In the genomic region with DNA sequence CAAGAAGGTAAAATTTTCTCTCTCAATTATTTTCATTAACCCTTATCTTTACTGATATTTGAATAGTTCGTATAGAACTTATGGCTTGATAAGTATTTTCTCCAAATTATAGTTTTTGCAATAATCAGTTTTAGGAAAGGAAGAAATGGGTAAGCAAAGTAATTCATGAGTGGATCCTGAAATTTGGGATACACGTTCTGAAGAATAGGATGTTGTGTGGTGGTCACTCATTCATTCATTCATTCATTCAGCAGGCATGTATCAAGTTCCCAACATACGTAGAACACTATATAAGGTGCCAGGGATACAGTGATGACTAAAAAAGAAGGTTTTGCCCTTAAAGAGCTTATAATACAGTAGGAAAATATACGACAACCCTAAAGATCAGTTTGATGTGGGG, we compare ENCODE assay signal across 39 cellular contexts.
"Had no signal": no experiment of that assay in that cellular context is flagged by ENCODE, and none has a peak within 500 bp of the region (broad histone marks: within the 10 kb centered on the region; RNA-seq: fewer than 3 reads in every experiment).

No MANE protein-coding gene starts in this region.

- DNase-seq: activated effector memory CD4-positive, alpha-beta T cell treated with anti-CD3 and anti-CD28 coated beads, Interleukin-2, amount 50 U/mL, for 16 hours; activated effector memory CD4-positive, alpha-beta T cell treated with Interleukin-2 at 50 U/mL for 16 hours; activated gamma-delta T cell; activated gamma-delta T cell treated with Interleukin-2 at 50 U/mL for 16 hours; activated naive CD4-positive, alpha-beta T cell; activated naive CD4-positive, alpha-beta T cell treated with anti-CD3 and anti-CD28 coated beads for 36 hours; activated naive CD4-positive, alpha-beta T cell treated with anti-CD3 and anti-CD28 coated beads, Interleukin-2, amount 10 ng/mL, durations not matched to agents 7 days and 5 days; activated naive CD4-positive, alpha-beta T cell treated with anti-CD3 and anti-CD28 coated beads, Interleukin-2, amount 50 U/mL, for 16 hours; activated naive CD4-positive, alpha-beta T cell treated with Interleukin-2 at 50 U/mL for 16 hours; activated naive CD8-positive, alpha-beta T cell treated with anti-CD3 and anti-CD28 coated beads for 36 hours; activated naive CD8-positive, alpha-beta T cell treated with anti-CD3 and anti-CD28 coated beads, Interleukin-2, amount 10 ng/mL, durations not matched to agents 7 days and 5 days; activated naive CD8-positive, alpha-beta T cell treated with anti-CD3 and anti-CD28 coated beads, Interleukin-2, amount 50 U/mL, for 24 hours; activated T-cell treated with anti-CD3 and anti-CD28 coated beads, Interleukin-2, amount 50 U/mL, for 24 hours; activated T-cell treated with anti-CD3 and anti-CD28 coated beads, Interleukin-2, amount 50 U/mL, for 4 hours; activated T-cell treated with anti-CD3 and anti-CD28 coated beads, Interleukin-2, amount 50 U/mL, for 48 hours; activated T-cell treated with anti-CD3 and anti-CD28 coated beads, Interleukin-2, amount 50 U/mL, for 72 hours; adrenal gland; amniotic stem cell; amygdala; anterior cingulate cortex; aorta; body of pancreas; brain microvascular endothelial cell; caudate nucleus; central memory CD4-positive, alpha-beta T cell; cerebellar nuclear complex had no signal

- H3K4me1 Mint-ChIP-seq: activated naive CD4-positive, alpha-beta T cell treated with anti-CD3 and anti-CD28 coated beads, Interleukin-2, amount 10 ng/mL, durations not matched to agents 7 days and 5 days; activated naive CD4-positive, alpha-beta T cell treated with anti-CD3 and anti-CD28 coated beads, Interleukin-2, amount 50 U/mL, for 24 hours; activated naive CD8-positive, alpha-beta T cell treated with anti-CD3 and anti-CD28 coated beads, Interleukin-2, amount 10 ng/mL, durations not matched to agents 7 days and 5 days; central memory CD8-positive, alpha-beta T cell had no signal

- H3K27ac Mint-ChIP-seq: activated naive CD4-positive, alpha-beta T cell treated with anti-CD3 and anti-CD28 coated beads for 36 hours; activated naive CD4-positive, alpha-beta T cell treated with anti-CD3 and anti-CD28 coated beads, Interleukin-2, amount 10 ng/mL, durations not matched to agents 7 days and 5 days; activated naive CD4-positive, alpha-beta T cell treated with anti-CD3 and anti-CD28 coated beads, Interleukin-2, amount 50 U/mL, for 24 hours; activated naive CD4-positive, alpha-beta T cell treated with anti-CD3 and anti-CD28 coated beads, Interleukin-2, amount 50 U/mL, for 72 hours; activated naive CD8-positive, alpha-beta T cell; activated naive CD8-positive, alpha-beta T cell treated with anti-CD3 and anti-CD28 coated beads for 36 hours; activated naive CD8-positive, alpha-beta T cell treated with anti-CD3 and anti-CD28 coated beads, Interleukin-2, amount 10 ng/mL, durations not matched to agents 7 days and 5 days; activated naive CD8-positive, alpha-beta T cell treated with anti-CD3 and anti-CD28 coated beads, Interleukin-2, amount 50 U/mL, for 24 hours; activated T-cell treated with anti-CD3 and anti-CD28 coated beads, Interleukin-2, amount 50 U/mL, for 24 hours; activated T-cell treated with anti-CD3 and anti-CD28 coated beads, Interleukin-2, amount 50 U/mL, for 72 hours; activated T-helper 1 cell treated with anti-CD3 and anti-CD28 coated beads, Interleukin-12 subunit alpha, Interleukin-12 subunit beta, Interleukin-2, Interleukin-4 antibody, amounts not matched to agents 30 ng/mL and 10 ng/mL and 1 ng/mL, durations not matched to agents 14 hours and 24 hours and 36 hours; activated T-helper 2 cell treated with anti-CD3 and anti-CD28 coated beads, Interferon-gamma antibody, Interleukin-2, Interleukin-4, amounts not matched to agents 10 μg/mL and 5 μg/mL and 100 μg/mL, durations not matched to agents 14 hours and 24 hours and 36 hours; brain had no signal

- H3K27me3 ChIP-seq: adrenal gland, ascending aorta, body of pancreas, brain microvascular endothelial cell, breast epithelium, cardiac muscle cell had no signal

- H3K4me3 ChIP-seq: adrenal gland, ascending aorta, body of pancreas, breast epithelium, cardiac muscle cell had no signal

- H3K4me3 Mint-ChIP-seq: activated naive CD4-positive, alpha-beta T cell treated with anti-CD3 and anti-CD28 coated beads for 36 hours; activated naive CD4-positive, alpha-beta T cell treated with anti-CD3 and anti-CD28 coated beads, Interleukin-2, amount 10 ng/mL, durations not matched to agents 7 days and 5 days; activated naive CD4-positive, alpha-beta T cell treated with anti-CD3 and anti-CD28 coated beads, Interleukin-2, amount 50 U/mL, for 24 hours; activated naive CD8-positive, alpha-beta T cell; activated naive CD8-positive, alpha-beta T cell treated with anti-CD3 and anti-CD28 coated beads for 36 hours; activated naive CD8-positive, alpha-beta T cell treated with anti-CD3 and anti-CD28 coated beads, Interleukin-2, amount 10 ng/mL, durations not matched to agents 7 days and 5 days; activated naive CD8-positive, alpha-beta T cell treated with anti-CD3 and anti-CD28 coated beads, Interleukin-2, amount 50 U/mL, for 24 hours; activated T-cell treated with anti-CD3 and anti-CD28 coated beads, Interleukin-2, amount 50 U/mL, for 24 hours; activated T-cell treated with anti-CD3 and anti-CD28 coated beads, Interleukin-2, amount 50 U/mL, for 4 hours; activated T-cell treated with anti-CD3 and anti-CD28 coated beads, Interleukin-2, amount 50 U/mL, for 72 hours; activated T-helper 1 cell treated with anti-CD3 and anti-CD28 coated beads, Interleukin-12 subunit alpha, Interleukin-12 subunit beta, Interleukin-2, Interleukin-4 antibody, amounts not matched to agents 30 ng/mL and 10 ng/mL and 1 ng/mL, durations not matched to agents 14 hours and 24 hours and 36 hours; brain; central memory CD8-positive, alpha-beta T cell had no signal

- H3K36me3 Mint-ChIP-seq: activated naive CD4-positive, alpha-beta T cell treated with anti-CD3 and anti-CD28 coated beads, Interleukin-2, amount 50 U/mL, for 72 hours had no signal

- H3K9me3 ChIP-seq: adrenal gland, ascending aorta, body of pancreas, breast epithelium had no signal

- H3K9me3 Mint-ChIP-seq: activated naive CD4-positive, alpha-beta T cell treated with anti-CD3 and anti-CD28 coated beads for 36 hours; activated naive CD4-positive, alpha-beta T cell treated with anti-CD3 and anti-CD28 coated beads, Interleukin-2, amount 10 ng/mL, durations not matched to agents 7 days and 5 days; activated naive CD4-positive, alpha-beta T cell treated with anti-CD3 and anti-CD28 coated beads, Interleukin-2, amount 50 U/mL, for 24 hours; activated naive CD4-positive, alpha-beta T cell treated with anti-CD3 and anti-CD28 coated beads, Interleukin-2, amount 50 U/mL, for 72 hours; activated naive CD8-positive, alpha-beta T cell treated with anti-CD3 and anti-CD28 coated beads for 36 hours; activated naive CD8-positive, alpha-beta T cell treated with anti-CD3 and anti-CD28 coated beads, Interleukin-2, amount 10 ng/mL, durations not matched to agents 7 days and 5 days; activated naive CD8-positive, alpha-beta T cell treated with anti-CD3 and anti-CD28 coated beads, Interleukin-2, amount 50 U/mL, for 24 hours; activated T-cell treated with anti-CD3 and anti-CD28 coated beads, Interleukin-2, amount 50 U/mL, for 24 hours; activated T-cell treated with anti-CD3 and anti-CD28 coated beads, Interleukin-2, amount 50 U/mL, for 4 hours; activated T-cell treated with anti-CD3 and anti-CD28 coated beads, Interleukin-2, amount 50 U/mL, for 72 hours; activated T-helper 1 cell treated with anti-CD3 and anti-CD28 coated beads, Interleukin-12 subunit alpha, Interleukin-12 subunit beta, Interleukin-2, Interleukin-4 antibody, amounts not matched to agents 30 ng/mL and 10 ng/mL and 1 ng/mL, durations not matched to agents 14 hours and 24 hours and 36 hours; activated T-helper 2 cell treated with anti-CD3 and anti-CD28 coated beads, Interferon-gamma antibody, Interleukin-2, Interleukin-4, amounts not matched to agents 10 μg/mL and 5 μg/mL and 100 μg/mL, durations not matched to agents 14 hours and 24 hours and 36 hours; brain; central memory CD8-positive, alpha-beta T cell had no signal

- H3K36me3 ChIP-seq: adrenal gland, brain microvascular endothelial cell, breast epithelium, cardiac muscle cell had no signal

- H3K27ac ChIP-seq: adrenal gland, ascending aorta, body of pancreas, brain microvascular endothelial cell, breast epithelium, cardiac muscle cell had no signal

- H3K27me3 Mint-ChIP-seq: activated naive CD4-positive, alpha-beta T cell treated with anti-CD3 and anti-CD28 coated beads, Interleukin-2, amount 10 ng/mL, durations not matched to agents 7 days and 5 days; activated naive CD4-positive, alpha-beta T cell treated with anti-CD3 and anti-CD28 coated beads, Interleukin-2, amount 50 U/mL, for 24 hours; activated naive CD8-positive, alpha-beta T cell; activated naive CD8-positive, alpha-beta T cell treated with anti-CD3 and anti-CD28 coated beads for 36 hours; activated naive CD8-positive, alpha-beta T cell treated with anti-CD3 and anti-CD28 coated beads, Interleukin-2, amount 10 ng/mL, durations not matched to agents 7 days and 5 days; activated naive CD8-positive, alpha-beta T cell treated with anti-CD3 and anti-CD28 coated beads, Interleukin-2, amount 50 U/mL, for 24 hours; activated T-cell treated with anti-CD3 and anti-CD28 coated beads, Interleukin-2, amount 50 U/mL, for 24 hours; brain; central memory CD8-positive, alpha-beta T cell had no signal

- FAIRE-seq: astrocyte, bronchial epithelial cell, colon had no signal

- H3K4me1 ChIP-seq: breast epithelium had no signal

- ATAC-seq: activated naive CD4-positive, alpha-beta T cell treated with anti-CD3 and anti-CD28 coated beads, Interleukin-2, amount 50 U/mL, for 72 hours; activated naive CD8-positive, alpha-beta T cell treated with anti-CD3 and anti-CD28 coated beads, Interleukin-2, amount 50 U/mL, for 24 hours; activated T-cell treated with anti-CD3 and anti-CD28 coated beads, Interleukin-2, amount 50 U/mL, for 4 hours; activated T-cell treated with anti-CD3 and anti-CD28 coated beads, Interleukin-2, amount 50 U/mL, for 72 hours; body of pancreas had no signal
